8 cellular contexts compared by ENCODE assay signal in the genomic region with DNA sequence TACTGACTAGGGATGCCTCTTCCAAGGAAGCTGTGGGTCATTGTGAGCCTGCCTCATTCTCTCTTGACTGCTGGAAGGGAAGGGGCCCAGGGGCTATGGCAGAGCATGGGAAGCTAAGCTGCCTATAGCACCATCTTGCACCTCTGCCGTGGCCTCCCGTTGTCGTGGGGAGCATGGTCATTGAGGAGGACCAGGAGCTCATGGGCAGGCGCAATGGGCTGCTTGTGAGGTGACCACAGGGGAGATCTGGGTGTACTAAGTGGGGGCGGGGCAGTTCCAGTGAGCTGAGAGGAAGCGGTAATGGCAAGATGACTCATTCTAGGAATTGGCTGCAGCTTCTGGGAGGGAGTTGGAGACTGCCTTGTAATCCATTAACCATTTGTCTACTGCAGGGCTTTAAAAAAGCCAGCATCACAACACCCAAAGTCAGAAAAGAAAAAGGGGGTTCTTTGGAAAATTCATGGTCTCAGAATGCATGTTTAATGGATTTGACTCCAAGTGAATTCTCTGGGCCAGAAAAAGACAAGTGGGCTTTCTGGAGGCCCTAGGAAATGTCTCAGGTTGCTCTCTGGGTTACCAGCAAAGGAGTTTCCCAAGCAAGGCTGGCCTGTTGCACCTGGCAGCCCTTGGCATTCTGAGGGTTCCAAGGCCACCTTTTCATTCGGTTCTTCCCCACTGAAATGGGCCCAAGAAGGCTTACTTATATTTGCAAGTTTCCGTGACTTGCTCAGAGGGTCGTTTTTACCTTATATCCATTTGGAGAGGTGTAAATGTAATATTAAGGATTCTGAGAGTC.
DNase-seq lines count a peak whose midpoint lies in the region; ATAC-seq lines count a peak whose summit lies in the region.

No MANE protein-coding gene starts in this region.

- ATAC-seq in HG03457 (IDR thresholded peaks at IDR 0.05; ENCODE audit: unreplicated experiment) = peak; percentile 16
- no peak for ATAC-seq in GM19467 (IDR thresholded peaks at IDR 0.05; ENCODE audit: unreplicated experiment)

- DNase-seq in DMS79 treated with DMSO at 0.1 percent for 48 hours (lab: John Stamatoyannopoulos, UW) (peak; percentile 0), DMS79 (lab: John Stamatoyannopoulos, UW) (no peak), T-helper 22 cell (ENCODE audit: low read depth) (peak; percentile 42), brain pericyte (ENCODE audit: low read depth, low spot score) (peak; percentile 72), iPS-NIHi11 (ENCODE audit: low spot score) (peak; percentile 77), smooth muscle cell of the brain vasculature (ENCODE audit: low read depth, low spot score) (peak; percentile 84)
